ENCODE assay signal across 32 cellular contexts in genomic region chr10:86329896-86330680, GRCh38. TPM values are rescaled to one million over a fixed set of nuclear protein-coding genes. Genes with fewer than 3 reads are reported as not detected.
"Had no signal": no experiment of that assay in that cellular context is flagged by ENCODE, and none has a peak within 500 bp of the region (broad histone marks: within the 10 kb centered on the region; RNA-seq: fewer than 3 reads in every experiment).

No MANE protein-coding gene starts in this region.

- H3K27me3 Mint-ChIP-seq: brain had no signal

- H3K27ac Mint-ChIP-seq: activated CD4-positive, alpha-beta memory T cell treated with anti-CD3 and anti-CD28 coated beads for 36 hours; activated CD4-positive, alpha-beta T cell treated with anti-CD3 and anti-CD28 coated beads, Interleukin-2, amount 10 ng/mL, durations not matched to agents 24 days and 14 days; activated naive CD4-positive, alpha-beta T cell treated with anti-CD3 and anti-CD28 coated beads, Interleukin-2, amount 10 ng/mL, durations not matched to agents 7 days and 5 days; activated naive CD8-positive, alpha-beta T cell treated with anti-CD3 and anti-CD28 coated beads, Interleukin-2, amount 10 ng/mL, durations not matched to agents 7 days and 5 days; activated T-cell treated with anti-CD3 and anti-CD28 coated beads, Interleukin-2, amount 50 U/mL, for 72 hours; effector memory CD8-positive, alpha-beta T cell; immature natural killer cell; mesothelial cell of epicardium; naive thymus-derived CD4-positive, alpha-beta T cell; T-helper 17 cell had no signal

- H3K36me3 ChIP-seq: ascending aorta, cardiac muscle cell, heart left ventricle, tibial artery, uterus, WERI-Rb-1 had no signal

- ATAC-seq: activated CD4-positive, CD25-positive, alpha-beta regulatory T cell treated with anti-CD3 and anti-CD28 coated beads, Interleukin-2, amount 50 U/mL, for 24 hours; activated T-cell treated with anti-CD3 and anti-CD28 coated beads, Interleukin-2, amount 50 U/mL, for 72 hours; effector memory CD8-positive, alpha-beta T cell; naive thymus-derived CD4-positive, alpha-beta T cell; right cardiac atrium; SK-N-SH treated with all-trans-retinoic acid at 6 μM for 48 hours; stimulated activated naive CD8-positive, alpha-beta T cell treated with anti-CD3 and anti-CD28 coated beads, Interleukin-15, amount 100 ng/mL, for 72 hours; T-helper 17 cell had no signal

- H3K9me3 Mint-ChIP-seq: activated CD4-positive, alpha-beta memory T cell treated with anti-CD3 and anti-CD28 coated beads for 36 hours; activated CD4-positive, alpha-beta T cell treated with anti-CD3 and anti-CD28 coated beads, Interleukin-2, amount 10 ng/mL, durations not matched to agents 24 days and 14 days; activated naive CD4-positive, alpha-beta T cell treated with anti-CD3 and anti-CD28 coated beads, Interleukin-2, amount 10 ng/mL, durations not matched to agents 7 days and 5 days; activated naive CD8-positive, alpha-beta T cell treated with anti-CD3 and anti-CD28 coated beads, Interleukin-2, amount 10 ng/mL, durations not matched to agents 7 days and 5 days; activated T-cell treated with anti-CD3 and anti-CD28 coated beads, Interleukin-2, amount 50 U/mL, for 72 hours; brain; effector memory CD8-positive, alpha-beta T cell; immature natural killer cell; mesothelial cell of epicardium; naive thymus-derived CD4-positive, alpha-beta T cell; neural crest cell; stimulated activated naive CD8-positive, alpha-beta T cell treated with anti-CD3 and anti-CD28 coated beads, Interleukin-15, amount 100 ng/mL, for 72 hours had no signal

- H3K4me1 Mint-ChIP-seq: activated CD4-positive, alpha-beta T cell treated with anti-CD3 and anti-CD28 coated beads, Interleukin-2, amount 10 ng/mL, durations not matched to agents 24 days and 14 days; activated naive CD4-positive, alpha-beta T cell treated with anti-CD3 and anti-CD28 coated beads, Interleukin-2, amount 10 ng/mL, durations not matched to agents 7 days and 5 days; activated naive CD8-positive, alpha-beta T cell treated with anti-CD3 and anti-CD28 coated beads, Interleukin-2, amount 10 ng/mL, durations not matched to agents 7 days and 5 days; immature natural killer cell; mesothelial cell of epicardium; neural crest cell; stimulated activated naive CD8-positive, alpha-beta T cell treated with anti-CD3 and anti-CD28 coated beads, Interleukin-15, amount 100 ng/mL, for 72 hours; T-helper 17 cell had no signal

- H3K4me3 Mint-ChIP-seq: activated CD4-positive, alpha-beta memory T cell treated with anti-CD3 and anti-CD28 coated beads for 36 hours; activated CD4-positive, alpha-beta T cell treated with anti-CD3 and anti-CD28 coated beads, Interleukin-2, amount 10 ng/mL, durations not matched to agents 24 days and 14 days; activated naive CD4-positive, alpha-beta T cell treated with anti-CD3 and anti-CD28 coated beads, Interleukin-2, amount 10 ng/mL, durations not matched to agents 7 days and 5 days; activated naive CD8-positive, alpha-beta T cell treated with anti-CD3 and anti-CD28 coated beads, Interleukin-2, amount 10 ng/mL, durations not matched to agents 7 days and 5 days; activated T-cell treated with anti-CD3 and anti-CD28 coated beads, Interleukin-2, amount 50 U/mL, for 72 hours; brain; effector memory CD8-positive, alpha-beta T cell; immature natural killer cell; mesothelial cell of epicardium; naive thymus-derived CD4-positive, alpha-beta T cell; neural crest cell; stimulated activated naive CD8-positive, alpha-beta T cell treated with anti-CD3 and anti-CD28 coated beads, Interleukin-15, amount 100 ng/mL, for 72 hours; T-helper 17 cell had no signal

- H3K27ac ChIP-seq: ascending aorta, cardiac muscle cell, coronary artery, heart left ventricle, tibial artery, uterus, WERI-Rb-1 had no signal

- H3K4me1 ChIP-seq: ascending aorta, heart left ventricle, tibial artery, uterus had no signal

- DNase-seq: activated CD4-positive, alpha-beta memory T cell treated with anti-CD3 and anti-CD28 coated beads for 36 hours; activated CD4-positive, alpha-beta T cell treated with anti-CD3 and anti-CD28 coated beads, Interleukin-2, amount 10 ng/mL, durations not matched to agents 24 days and 14 days; activated naive CD4-positive, alpha-beta T cell treated with anti-CD3 and anti-CD28 coated beads, Interleukin-2, amount 10 ng/mL, durations not matched to agents 7 days and 5 days; activated naive CD8-positive, alpha-beta T cell treated with anti-CD3 and anti-CD28 coated beads, Interleukin-2, amount 10 ng/mL, durations not matched to agents 7 days and 5 days; activated T-cell treated with anti-CD3 and anti-CD28 coated beads, Interleukin-2, amount 50 U/mL, for 72 hours; cerebellar nuclear complex; effector memory CD8-positive, alpha-beta T cell; heart left ventricle; hypothalamus; immature natural killer cell; naive thymus-derived CD4-positive, alpha-beta T cell; occipital lobe; right cardiac atrium; stimulated activated CD4-positive, alpha-beta T cell treated with anti-CD3 and anti-CD28 coated beads, Interleukin-12 subunit alpha, Interleukin-12 subunit beta, amount 100 ng/mL, for 4 hours; stimulated activated CD4-positive, alpha-beta T cell treated with anti-CD3 and anti-CD28 coated beads, Interleukin-4, amount 100 ng/mL, for 1 hour; stimulated activated naive CD8-positive, alpha-beta T cell treated with anti-CD3 and anti-CD28 coated beads, Interleukin-15, amount 100 ng/mL, for 72 hours; T-helper 17 cell; T1000; uterus; WERI-Rb-1 had no signal

- H3K9me3 ChIP-seq: ascending aorta, heart left ventricle, tibial artery, uterus had no signal

- H3K36me3 Mint-ChIP-seq: activated CD4-positive, alpha-beta memory T cell treated with anti-CD3 and anti-CD28 coated beads for 36 hours; activated naive CD4-positive, alpha-beta T cell treated with anti-CD3 and anti-CD28 coated beads, Interleukin-2, amount 10 ng/mL, durations not matched to agents 7 days and 5 days; activated naive CD8-positive, alpha-beta T cell treated with anti-CD3 and anti-CD28 coated beads, Interleukin-2, amount 10 ng/mL, durations not matched to agents 7 days and 5 days; brain; immature natural killer cell; mesothelial cell of epicardium had no signal

- H3K27me3 ChIP-seq: ascending aorta, cardiac muscle cell, dorsolateral prefrontal cortex, tibial artery, uterus had no signal

- H3K4me3 ChIP-seq: ascending aorta, cardiac muscle cell, coronary artery, dorsolateral prefrontal cortex, heart left ventricle, tibial artery, uterus had no signal

RNA-seq across cellular contexts. Expression of gene GRID1, which starts 36.5 kb away (rescaled TPM):
- total RNA-seq: activated CD4-positive, alpha-beta memory T cell treated with anti-CD3 and anti-CD28 coated beads for 36 hours; activated CD4-positive, alpha-beta T cell treated with anti-CD3 and anti-CD28 coated beads, Interleukin-2, amount 10 ng/mL, durations not matched to agents 24 days and 14 days; activated naive CD8-positive, alpha-beta T cell treated with anti-CD3 and anti-CD28 coated beads, Interleukin-2, amount 10 ng/mL, durations not matched to agents 7 days and 5 days; activated T-cell treated with anti-CD3 and anti-CD28 coated beads, Interleukin-2, amount 50 U/mL, for 72 hours; endothelial cell of umbilical vein; fibroblast of villous mesenchyme; naive thymus-derived CD4-positive, alpha-beta T cell; T-helper 17 cell had no signal
- polyA plus RNA-seq: endothelial cell of umbilical vein; immature natural killer cell; naive thymus-derived CD4-positive, alpha-beta T cell had no signal
